ENCODE assay signal across 8 cellular contexts in the genomic region with DNA sequence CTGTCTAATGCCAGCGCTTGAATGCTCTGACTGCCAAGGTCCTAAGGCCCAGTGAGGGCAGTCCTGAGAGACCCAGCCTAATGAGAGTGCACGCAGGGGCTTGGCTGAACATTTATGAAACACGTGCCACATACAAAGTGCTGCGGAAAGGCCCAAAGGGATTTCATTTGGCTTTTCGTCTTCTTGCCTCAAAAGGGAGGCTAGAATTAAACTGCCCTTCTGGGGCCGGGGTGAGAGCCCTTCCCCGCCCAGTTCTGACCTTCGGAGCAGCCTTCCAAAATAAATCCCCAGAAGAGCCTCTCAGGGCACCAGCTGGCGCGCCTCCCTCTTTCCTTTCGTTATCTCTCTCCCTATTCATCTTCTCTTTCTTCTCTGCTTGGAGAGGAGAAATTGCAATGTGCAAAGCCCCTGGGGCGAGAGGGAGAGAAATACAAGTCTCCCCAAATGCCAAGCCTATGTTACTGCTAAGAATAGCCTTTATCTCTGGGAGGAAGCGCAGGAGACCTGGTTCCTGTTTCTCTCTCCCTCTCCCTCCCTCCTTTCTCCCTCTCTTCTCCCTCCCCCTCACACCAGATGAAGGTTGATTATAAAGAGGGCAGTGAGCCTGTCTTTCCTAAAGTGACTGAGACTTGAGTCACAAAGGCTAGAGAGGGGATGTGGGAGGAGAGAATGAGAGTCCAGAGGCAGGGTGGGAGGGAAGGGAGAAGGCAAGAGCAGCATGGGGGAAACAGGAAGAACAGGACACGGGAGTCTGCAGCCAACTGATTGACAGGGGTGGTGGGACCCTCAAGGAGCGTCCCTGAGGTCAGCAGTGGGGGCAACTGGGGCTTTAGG. TPM values are rescaled to one million over a fixed set of nuclear protein-coding genes. Genes with fewer than 3 reads are reported as not detected.
DNase-seq lines count a peak whose midpoint lies in the region; ATAC-seq and TF ChIP-seq lines count a peak whose summit lies in the region.

No MANE protein-coding gene starts in this region.

- no peak for TF ChIP-seq POLR2A in vagina (IDR thresholded peaks at IDR 0.05)

- DNase-seq in GM04504 (ENCODE audit: low read depth) (peak; percentile 38), KBM-7 (peak; percentile 93), SW480 (ENCODE audit: low spot score) (peak; percentile 69), endothelial cell (ENCODE audit: low spot score) (peak; percentile 39), vagina (ENCODE audit: extremely low spot score in 2 of 2) (no peak), NCI-H128 (lab: John Stamatoyannopoulos, UW; ENCODE audit: unreplicated experiment) (no peak)

- ATAC-seq in GM21825 (IDR thresholded peaks at IDR 0.05; ENCODE audit: unreplicated experiment): peak; percentile 40

- H3K36me3 ChIP-seq in mucosa of stomach (ENCODE audit: control insufficient read depth, insufficient read depth, low read length): no peaks in the 10 kb centered on the region
- H3K36me3 ChIP-seq in vagina: no peaks in the 10 kb centered on the region

- peak overlapping the region; percentile 99 for H3K27ac Mint-ChIP-seq in endothelial cell (ENCODE audit: unreplicated experiment)

- no peaks in the 10 kb centered on the region for H3K36me3 Mint-ChIP-seq in endothelial cell (ENCODE audit: low read depth, unreplicated experiment)

- TF ChIP-seq CTCF in endothelial cell (IDR thresholded peaks at IDR 0.05; ENCODE audit: unreplicated experiment) (peak; percentile 44), vagina (IDR thresholded peaks at IDR 0.05) (peak in 1 of 3 experiments; percentile 18)

- H3K9me3 ChIP-seq in mucosa of stomach (ENCODE audit: control insufficient read depth, low read length) (no peaks in the 10 kb centered on the region), vagina (no peaks in the 10 kb centered on the region)

- H3K4me1 ChIP-seq in mucosa of stomach (ENCODE audit: control insufficient read depth, insufficient read depth, low read length) (peaks cover 17% of the 10 kb centered on the region), vagina (peaks cover 19% of the 10 kb centered on the region)

- peak overlapping the region; percentile 22 for H3K4me3 ChIP-seq in mucosa of stomach (ENCODE audit: low read length)
- peak overlapping the region; percentile 39 to 45 for H3K4me3 ChIP-seq in vagina

- H3K27me3 ChIP-seq in mucosa of stomach (ENCODE audit: control insufficient read depth, insufficient read depth, low read length) (peaks cover 5% of the 10 kb centered on the region), vagina (no peaks in the 10 kb centered on the region)

- H3K4me1 Mint-ChIP-seq in endothelial cell (ENCODE audit: unreplicated experiment): peaks cover 44% of the 10 kb centered on the region

- H3K27ac ChIP-seq in vagina: peak overlapping the region; percentile 82

- intact Hi-C loops in vagina (cut with DNase I): loop anchor here (5.0 to 10.0 kb wide), 3 partner anchors 65 to 312 kb away; no protein-coding TSS in a partner anchor

- H3K4me3 Mint-ChIP-seq in endothelial cell (ENCODE audit: unreplicated experiment): peak overlapping the region; percentile 88

- in situ Hi-C loops in KBM-7 (cut with MboI; ENCODE audit: low pct_unique_long_range_greater_than_20kb, low sequenced_read_pairs): loop anchor here (10.0 to 25.0 kb wide), 2 partner anchors 235 to 322 kb away; no protein-coding TSS in a partner anchor

- H3K9me3 Mint-ChIP-seq in endothelial cell (ENCODE audit: unreplicated experiment): peaks cover 4% of the 10 kb centered on the region

- H3K27me3 Mint-ChIP-seq in endothelial cell (ENCODE audit: unreplicated experiment): peaks cover 8% of the 10 kb centered on the region

- H3K9ac ChIP-seq in mucosa of stomach (ENCODE audit: low read length): peak overlapping the region; percentile 58

RNA-seq across cellular contexts. Expression of a gene that starts 36.7 kb away (rescaled TPM):
- 92.6 TPM for total RNA-seq in endothelial cell (ENCODE audit: unreplicated experiment)
- 82.5 TPM for total RNA-seq in vagina

Comparison
In these comparisons a context has a peak if more than half of its experiments do, and no peak if none do; other contexts are left out.
1. DNase-seq: peak in GM04504 (single experiment), KBM-7 (single experiment), SW480 (single experiment) and endothelial cell (single experiment); none in vagina (0 of 2) and NCI-H128 (single experiment).